ENCODE assay signal across 20 cellular contexts in the genomic region with DNA sequence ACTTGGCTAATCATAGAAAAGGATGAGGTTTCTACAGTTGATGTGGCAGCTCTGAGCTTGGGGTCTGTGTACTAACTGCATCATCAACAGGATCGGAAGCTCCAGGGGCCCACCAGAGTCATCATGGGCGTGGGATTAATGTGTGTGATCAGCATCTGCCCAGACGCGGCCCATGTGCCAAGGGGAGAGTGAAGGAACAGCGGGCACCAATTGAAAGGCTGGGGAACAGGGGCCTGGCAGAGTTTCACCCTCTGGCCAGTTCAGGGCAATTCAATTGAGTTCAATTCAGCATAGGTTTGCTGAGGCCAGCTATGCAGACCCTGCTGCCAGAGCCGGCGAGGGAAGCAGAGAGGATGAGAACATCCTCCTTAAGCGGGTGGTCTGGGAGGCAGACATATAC.
"Had no signal": no experiment of that assay in that cellular context is flagged by ENCODE, and none has a peak within 500 bp of the region (broad histone marks: within the 10 kb centered on the region; RNA-seq: fewer than 3 reads in every experiment).

No MANE protein-coding gene starts in this region.

- H3K4me3 Mint-ChIP-seq: dendritic cell treated with granulocyte-macrophage colony-stimulating factor and Interleukin-4, amounts not matched to agents 40 ng/mL and 50 ng/mL, for 4 days; effector memory CD8-positive, alpha-beta T cell; endodermal cell; immature natural killer cell; mesothelial cell of epicardium had no signal

- DNase-seq: colonic mucosa; cortex of kidney; effector CD8-positive, alpha-beta T cell; effector memory CD8-positive, alpha-beta T cell; endodermal cell; erythroblast; esophagus squamous epithelium; foreskin fibroblast; foreskin melanocyte; gastrocnemius medialis; heart left ventricle; immature natural killer cell; left cardiac atrium; left lung; left ventricle myocardium superior; lower lobe of right lung; mesenchymal stem cell had no signal

- H3K4me1 Mint-ChIP-seq: endodermal cell, immature natural killer cell, mesothelial cell of epicardium had no signal

- H3K27me3 ChIP-seq: colonic mucosa, gastrocnemius medialis, heart left ventricle, hepatocyte had no signal

- H3K9me3 ChIP-seq: colonic mucosa, gastrocnemius medialis had no signal

- H3K4me1 ChIP-seq: colonic mucosa, gastrocnemius medialis, left lung, lower lobe of right lung had no signal

- H3K36me3 ChIP-seq: colonic mucosa, esophagus squamous epithelium, gastrocnemius medialis, heart left ventricle, left lung, lower lobe of right lung had no signal

- H3K27ac Mint-ChIP-seq: dendritic cell treated with granulocyte-macrophage colony-stimulating factor and Interleukin-4, amounts not matched to agents 40 ng/mL and 50 ng/mL, for 4 days; effector memory CD8-positive, alpha-beta T cell; endodermal cell; immature natural killer cell; mesothelial cell of epicardium had no signal

- H3K4me3 ChIP-seq: colonic mucosa, esophagus squamous epithelium, gastrocnemius medialis, heart left ventricle, hepatocyte, left lung, lower lobe of right lung had no signal

- H3K27me3 Mint-ChIP-seq: dendritic cell treated with granulocyte-macrophage colony-stimulating factor and Interleukin-4, amounts not matched to agents 40 ng/mL and 50 ng/mL, for 4 days had no signal

- H3K36me3 Mint-ChIP-seq: immature natural killer cell, mesothelial cell of epicardium had no signal
